Comparison of ENCODE assay signal across 1 cellular context in genomic region chr5:139197710-139198669, GRCh38.
TF ChIP-seq lines count a peak whose summit lies in the region.

Gene SIL1, minus strand, starts transcription at chr5:139198368. Its CDS starts 70,525 bp downstream, at chr5:139127843.

TF ChIP-seq in liver, 16 proteins besides CTCF, POLR2A, EP300 and RAD21 (continued from another document):
- peak in 1 of 2 donors; percentile 13 for TF ChIP-seq HNF4A (conservative IDR thresholded peaks at IDR 0.05)
- peak; percentile 69 for TF ChIP-seq TAF1 (conservative IDR thresholded peaks at IDR 0.05)
